Comparison of ENCODE assay signal across 9 cellular contexts in the genomic region with DNA sequence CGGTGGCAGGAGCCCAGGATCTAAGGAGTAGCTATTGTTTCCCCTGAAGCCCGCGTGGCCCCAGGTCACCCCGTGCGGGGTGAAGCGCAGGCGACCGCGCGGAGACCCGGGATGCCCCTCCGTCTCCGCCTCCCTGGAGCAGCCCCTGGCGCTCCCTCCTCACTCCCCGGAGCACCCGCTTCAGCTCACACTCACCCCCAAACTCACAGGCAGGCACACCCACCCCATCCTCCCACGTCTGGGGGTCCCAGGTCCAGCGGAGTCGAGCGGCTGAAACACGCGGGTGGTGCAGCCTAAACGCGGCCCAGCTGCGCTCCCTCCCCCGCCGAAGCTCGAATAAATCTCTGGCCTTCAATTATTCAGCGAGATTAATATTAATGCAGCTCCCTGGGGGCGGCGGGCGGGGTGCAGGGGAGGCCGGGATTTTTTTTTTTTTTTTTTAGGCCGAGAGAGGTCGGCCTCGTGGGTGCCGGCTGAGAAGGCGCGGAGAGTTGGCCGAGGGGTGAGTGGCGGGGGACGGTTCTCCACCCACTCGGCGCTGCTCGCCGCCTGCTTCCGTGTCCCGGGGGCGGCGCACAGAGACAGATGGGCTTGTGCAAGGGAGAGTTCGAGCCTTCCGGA. TPM values are rescaled to one million over a fixed set of nuclear protein-coding genes. Genes with fewer than 3 reads are reported as not detected.
DNase-seq lines count a peak whose midpoint lies in the region; ATAC-seq and TF ChIP-seq lines count a peak whose summit lies in the region.
"Had no signal": no experiment of that assay in that cellular context is flagged by ENCODE, and none has a peak within 500 bp of the region (broad histone marks: within the 10 kb centered on the region; RNA-seq: fewer than 3 reads in every experiment).

No MANE protein-coding gene starts in this region.

- TF ChIP-seq CTCF in nephron progenitor cell (IDR thresholded peaks at IDR 0.05): no peak

- peak overlapping the region; percentile 42 for H3K4me3 Mint-ChIP-seq in dendritic cell treated with granulocyte-macrophage colony-stimulating factor and Interleukin-4, amounts not matched to agents 40 ng/mL and 50 ng/mL, for 4 days
- H3K4me3 Mint-ChIP-seq in nephron progenitor cell: peak overlapping the region; percentile 80

- ATAC-seq in HG03457 (IDR thresholded peaks at IDR 0.05; ENCODE audit: unreplicated experiment): no peak

- no peaks in the 10 kb centered on the region for H3K36me3 ChIP-seq in MG63

- H3K9me3 ChIP-seq in MG63: no peaks in the 10 kb centered on the region

- no peaks in the 10 kb centered on the region for H3K9me3 Mint-ChIP-seq in dendritic cell treated with granulocyte-macrophage colony-stimulating factor and Interleukin-4, amounts not matched to agents 40 ng/mL and 50 ng/mL, for 4 days
- no peaks in the 10 kb centered on the region for H3K9me3 Mint-ChIP-seq in nephron progenitor cell

- peak; percentile 17 for DNase-seq in AG20443 (ENCODE audit: low spot score)
- no peak for DNase-seq in MG63
- peak; percentile 42 for DNase-seq in nephron progenitor cell
- no peak for DNase-seq in SIG-M5 treated with dmso at 0.1 percent for 504 hours (lab: John Stamatoyannopoulos, UW; ENCODE audit: unreplicated experiment)
- no peak for DNase-seq in stimulated activated CD4-positive, alpha-beta T cell treated with anti-CD3 and anti-CD28 coated beads, Interleukin-4, amount 100 ng/mL, for 4 hours
- DNase-seq in activated CD4-positive, alpha-beta T cell treated with anti-CD3 and anti-CD28 coated beads, Interleukin-2, amount 50 U/mL, for 1 hour: no peak

- H3K36me3 Mint-ChIP-seq in dendritic cell treated with granulocyte-macrophage colony-stimulating factor and Interleukin-4, amounts not matched to agents 40 ng/mL and 50 ng/mL, for 4 days (ENCODE audit: low read depth): no peaks in the 10 kb centered on the region
- no peaks in the 10 kb centered on the region for H3K36me3 Mint-ChIP-seq in nephron progenitor cell (ENCODE audit: low read depth)

- peaks cover 96% of the 10 kb centered on the region for H3K27me3 ChIP-seq in MG63

- peaks cover 92% of the 10 kb centered on the region for H3K27me3 Mint-ChIP-seq in dendritic cell treated with granulocyte-macrophage colony-stimulating factor and Interleukin-4, amounts not matched to agents 40 ng/mL and 50 ng/mL, for 4 days
- peaks cover 99% of the 10 kb centered on the region for H3K27me3 Mint-ChIP-seq in nephron progenitor cell (ENCODE audit: low read depth, poor library complexity)

- no peak overlapping the region for H3K27ac Mint-ChIP-seq in dendritic cell treated with granulocyte-macrophage colony-stimulating factor and Interleukin-4, amounts not matched to agents 40 ng/mL and 50 ng/mL, for 4 days
- H3K27ac Mint-ChIP-seq in nephron progenitor cell: no peak overlapping the region

- intact Hi-C loops in dendritic cell treated with granulocyte-macrophage colony-stimulating factor and Interleukin-4, amounts not matched to agents 40 ng/mL and 50 ng/mL, for 4 days (cut with micrococcal nuclease): no loop called here

- H3K4me3 ChIP-seq in MG63: peak overlapping the region; percentile 42

- peaks cover 22% of the 10 kb centered on the region for H3K4me1 Mint-ChIP-seq in dendritic cell treated with granulocyte-macrophage colony-stimulating factor and Interleukin-4, amounts not matched to agents 40 ng/mL and 50 ng/mL, for 4 days (ENCODE audit: low read depth)
- peaks cover 44% of the 10 kb centered on the region for H3K4me1 Mint-ChIP-seq in nephron progenitor cell

RNA-seq across cellular contexts. Expression of a gene that starts 0.5 kb away (rescaled TPM):
- total RNA-seq in MG63 (2014; rRNA removed; shearing (Covaris generic); ENCODE audit: low replicate concordance): 0.57 TPM in 1 of 2 replicates, not detected in the other
- total RNA-seq: T-helper 2 cell treated with Interferon-gamma antibody and Interleukin-4, amounts not matched to agents 100 ng/mL and 5 ng/mL, for 36 hours had no signal

Comparison
In these comparisons a context has a peak if more than half of its experiments do, and no peak if none do; other contexts are left out.
1. DNase-seq: peak in AG20443 (single experiment) and nephron progenitor cell (single experiment); none in MG63 (single experiment), SIG-M5 treated with dmso at 0.1 percent for 504 hours (single experiment), stimulated activated CD4-positive, alpha-beta T cell treated with anti-CD3 and anti-CD28 coated beads, Interleukin-4, amount 100 ng/mL, for 4 hours (0 of 2) and activated CD4-positive, alpha-beta T cell treated with anti-CD3 and anti-CD28 coated beads, Interleukin-2, amount 50 U/mL, for 1 hour (single experiment).